In the genomic region with DNA sequence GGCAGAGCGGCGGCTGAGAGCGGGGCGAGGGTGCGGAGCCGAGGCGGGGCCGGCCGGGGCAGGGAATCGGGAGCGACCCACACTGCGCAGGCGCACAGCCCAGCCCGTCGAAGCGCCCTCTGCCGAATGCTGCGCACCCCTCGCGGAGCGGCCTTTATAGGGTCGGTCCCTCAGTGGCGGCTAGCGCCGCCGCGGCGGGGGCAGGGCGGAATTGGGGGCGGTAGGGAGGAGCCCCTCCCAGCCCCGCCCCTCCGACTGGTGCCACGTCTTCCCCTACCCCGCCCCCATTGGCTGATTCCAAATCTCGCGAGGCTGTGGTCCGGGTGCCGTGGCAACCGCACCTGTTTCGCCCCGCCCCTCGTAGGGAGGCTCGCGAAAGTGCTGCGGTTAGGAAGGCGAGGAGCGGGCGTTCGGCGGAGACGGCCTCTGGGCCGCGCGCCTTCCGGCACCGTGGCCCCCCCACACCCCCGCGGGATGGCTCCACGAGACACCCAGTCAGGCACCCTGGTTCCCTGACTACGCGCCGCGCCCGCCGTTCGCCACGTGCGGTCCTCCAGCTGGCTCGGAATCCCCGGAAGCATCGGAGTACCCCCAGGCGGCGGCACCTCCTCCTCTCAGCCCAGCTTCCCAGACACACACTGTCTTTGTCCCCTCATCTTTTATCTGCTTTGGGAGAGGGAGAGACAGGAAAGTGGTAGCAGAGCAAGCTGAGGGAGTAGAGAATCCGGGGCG, we compare ENCODE assay signal across 1 cellular context.
A peak's percentile ranks its signal among the peaks of the same experiment; 100 is the strongest.
TF ChIP-seq lines count a peak whose summit lies in the region.

A gene (minus strand): TSS at position 128 of the 732 bp plus-strand sequence. CDS start 157 bp downstream, outside the sequence.

TF ChIP-seq in GM12878, 131 proteins besides CTCF, POLR2A, EP300 and RAD21 (continued from another document and continues in another):
- TF ChIP-seq, protein P1, sequence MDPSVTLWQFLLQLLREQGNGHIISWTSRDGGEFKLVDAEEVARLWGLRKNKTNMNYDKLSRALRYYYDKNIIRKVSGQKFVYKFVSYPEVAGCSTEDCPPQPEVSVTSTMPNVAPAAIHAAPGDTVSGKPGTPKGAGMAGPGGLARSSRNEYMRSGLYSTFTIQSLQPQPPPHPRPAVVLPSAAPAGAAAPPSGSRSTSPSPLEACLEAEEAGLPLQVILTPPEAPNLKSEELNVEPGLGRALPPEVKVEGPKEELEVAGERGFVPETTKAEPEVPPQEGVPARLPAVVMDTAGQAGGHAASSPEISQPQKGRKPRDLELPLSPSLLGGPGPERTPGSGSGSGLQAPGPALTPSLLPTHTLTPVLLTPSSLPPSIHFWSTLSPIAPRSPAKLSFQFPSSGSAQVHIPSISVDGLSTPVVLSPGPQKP (IDR thresholded peaks at IDR 0.05; ENCODE audit: low read depth, low read length), result peak; percentile 11; the same call in 1 of the 2 replicates
- TF ChIP-seq FOS (IDR thresholded peaks at IDR 0.05; ENCODE audit: borderline replicate concordance, extremely low read depth, insufficient read length) (no peak), SIX5 (IDR thresholded peaks at IDR 0.05; ENCODE audit: low read depth, low read length, severe bottlenecking) (peak; percentile 19), TBL1XR1 (IDR thresholded peaks at IDR 0.05; ENCODE audit: low read depth, low read length) (peak; percentile 85), MTA3 (IDR thresholded peaks at IDR 0.05; ENCODE audit: borderline replicate concordance, low read length) (no peak), LARP7 (IDR thresholded peaks at IDR 0.05) (peak; percentile 37; the same call in 1 of the 2 replicates), EGR1 (IDR thresholded peaks at IDR 0.05; ENCODE audit: borderline replicate concordance in 1 of 2, low read depth in 2 of 2, low read length in 2 of 2) (peak in 1 of 2 experiments; percentile 71; a peak in 2 of 3 replicates), GABPA (IDR thresholded peaks at IDR 0.05; ENCODE audit: low read depth) (no peak), ZBED1 (IDR thresholded peaks at IDR 0.05; ENCODE audit: borderline replicate concordance) (peak; percentile 28; the same call in 1 of the 2 replicates), RCOR1 (conservative IDR thresholded peaks at IDR 0.05; ENCODE audit: low read depth, low read length) (peak; percentile 96), ZSCAN29 (IDR thresholded peaks at IDR 0.05) (no peak), MEF2A (IDR thresholded peaks at IDR 0.05; ENCODE audit: insufficient read depth, low read depth, low read length) (0 out of 2 replicates have a peak, but pooled peaks have one; percentile 32), CBX3 (IDR thresholded peaks at IDR 0.05; ENCODE audit: borderline replicate concordance, low read depth) (no peak), ZNF274 (IDR thresholded peaks at IDR 0.05; ENCODE audit: insufficient read depth, insufficient read length) (no peak), SMAD1 (IDR thresholded peaks at IDR 0.05; ENCODE audit: low read depth, partially characterized antibody) (no peak), PAX5 (IDR thresholded peaks at IDR 0.05; ENCODE audit: borderline replicate concordance, low read depth, low read length) (peak; percentile 69; the same call in 1 of the 2 replicates), BACH1 (IDR thresholded peaks at IDR 0.05; ENCODE audit: borderline replicate concordance) (peak; percentile 87), RFX5 (IDR thresholded peaks at IDR 0.05; ENCODE audit: low read depth, low read length) (no peak), BMI1 (IDR thresholded peaks at IDR 0.05; ENCODE audit: borderline replicate concordance) (peak; percentile 95)
- TF ChIP-seq, protein P2, sequence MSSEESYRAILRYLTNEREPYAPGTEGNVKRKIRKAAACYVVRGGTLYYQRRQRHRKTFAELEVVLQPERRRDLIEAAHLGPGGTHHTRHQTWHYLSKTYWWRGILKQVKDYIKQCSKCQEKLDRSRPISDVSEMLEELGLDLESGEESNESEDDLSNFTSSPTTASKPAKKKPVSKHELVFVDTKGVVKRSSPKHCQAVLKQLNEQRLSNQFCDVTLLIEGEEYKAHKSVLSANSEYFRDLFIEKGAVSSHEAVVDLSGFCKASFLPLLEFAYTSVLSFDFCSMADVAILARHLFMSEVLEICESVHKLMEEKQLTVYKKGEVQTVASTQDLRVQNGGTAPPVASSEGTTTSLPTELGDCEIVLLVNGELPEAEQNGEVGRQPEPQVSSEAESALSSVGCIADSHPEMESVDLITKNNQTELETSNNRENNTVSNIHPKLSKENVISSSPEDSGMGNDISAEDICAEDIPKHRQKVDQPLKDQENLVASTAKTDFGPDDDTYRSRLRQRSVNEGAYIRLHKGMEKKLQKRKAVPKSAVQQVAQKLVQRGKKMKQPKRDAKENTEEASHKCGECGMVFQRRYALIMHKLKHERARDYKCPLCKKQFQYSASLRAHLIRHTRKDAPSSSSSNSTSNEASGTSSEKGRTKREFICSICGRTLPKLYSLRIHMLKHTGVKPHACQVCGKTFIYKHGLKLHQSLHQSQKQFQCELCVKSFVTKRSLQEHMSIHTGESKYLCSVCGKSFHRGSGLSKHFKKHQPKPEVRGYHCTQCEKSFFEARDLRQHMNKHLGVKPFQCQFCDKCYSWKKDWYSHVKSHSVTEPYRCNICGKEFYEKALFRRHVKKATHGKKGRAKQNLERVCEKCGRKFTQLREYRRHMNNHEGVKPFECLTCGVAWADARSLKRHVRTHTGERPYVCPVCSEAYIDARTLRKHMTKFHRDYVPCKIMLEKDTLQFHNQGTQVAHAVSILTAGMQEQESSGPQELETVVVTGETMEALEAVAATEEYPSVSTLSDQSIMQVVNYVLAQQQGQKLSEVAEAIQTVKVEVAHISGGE (CRISPR knock-in tag; IDR thresholded peaks at IDR 0.05), result 0 out of 2 replicates have a peak, but pooled peaks have one; percentile 19
- TF ChIP-seq, protein P3, sequence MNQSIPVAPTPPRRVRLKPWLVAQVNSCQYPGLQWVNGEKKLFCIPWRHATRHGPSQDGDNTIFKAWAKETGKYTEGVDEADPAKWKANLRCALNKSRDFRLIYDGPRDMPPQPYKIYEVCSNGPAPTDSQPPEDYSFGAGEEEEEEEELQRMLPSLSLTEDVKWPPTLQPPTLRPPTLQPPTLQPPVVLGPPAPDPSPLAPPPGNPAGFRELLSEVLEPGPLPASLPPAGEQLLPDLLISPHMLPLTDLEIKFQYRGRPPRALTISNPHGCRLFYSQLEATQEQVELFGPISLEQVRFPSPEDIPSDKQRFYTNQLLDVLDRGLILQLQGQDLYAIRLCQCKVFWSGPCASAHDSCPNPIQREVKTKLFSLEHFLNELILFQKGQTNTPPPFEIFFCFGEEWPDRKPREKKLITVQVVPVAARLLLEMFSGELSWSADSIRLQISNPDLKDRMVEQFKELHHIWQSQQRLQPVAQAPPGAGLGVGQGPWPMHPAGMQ (IDR thresholded peaks at IDR 0.05; ENCODE audit: borderline replicate concordance), result peak; percentile 54; the same call in 1 of the 2 replicates
- TF ChIP-seq, protein P4, sequence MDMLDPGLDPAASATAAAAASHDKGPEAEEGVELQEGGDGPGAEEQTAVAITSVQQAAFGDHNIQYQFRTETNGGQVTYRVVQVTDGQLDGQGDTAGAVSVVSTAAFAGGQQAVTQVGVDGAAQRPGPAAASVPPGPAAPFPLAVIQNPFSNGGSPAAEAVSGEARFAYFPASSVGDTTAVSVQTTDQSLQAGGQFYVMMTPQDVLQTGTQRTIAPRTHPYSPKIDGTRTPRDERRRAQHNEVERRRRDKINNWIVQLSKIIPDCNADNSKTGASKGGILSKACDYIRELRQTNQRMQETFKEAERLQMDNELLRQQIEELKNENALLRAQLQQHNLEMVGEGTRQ (IDR thresholded peaks at IDR 0.05; ENCODE audit: borderline replicate concordance, low read depth, low read length), result no peak
- TF ChIP-seq, protein P5, sequence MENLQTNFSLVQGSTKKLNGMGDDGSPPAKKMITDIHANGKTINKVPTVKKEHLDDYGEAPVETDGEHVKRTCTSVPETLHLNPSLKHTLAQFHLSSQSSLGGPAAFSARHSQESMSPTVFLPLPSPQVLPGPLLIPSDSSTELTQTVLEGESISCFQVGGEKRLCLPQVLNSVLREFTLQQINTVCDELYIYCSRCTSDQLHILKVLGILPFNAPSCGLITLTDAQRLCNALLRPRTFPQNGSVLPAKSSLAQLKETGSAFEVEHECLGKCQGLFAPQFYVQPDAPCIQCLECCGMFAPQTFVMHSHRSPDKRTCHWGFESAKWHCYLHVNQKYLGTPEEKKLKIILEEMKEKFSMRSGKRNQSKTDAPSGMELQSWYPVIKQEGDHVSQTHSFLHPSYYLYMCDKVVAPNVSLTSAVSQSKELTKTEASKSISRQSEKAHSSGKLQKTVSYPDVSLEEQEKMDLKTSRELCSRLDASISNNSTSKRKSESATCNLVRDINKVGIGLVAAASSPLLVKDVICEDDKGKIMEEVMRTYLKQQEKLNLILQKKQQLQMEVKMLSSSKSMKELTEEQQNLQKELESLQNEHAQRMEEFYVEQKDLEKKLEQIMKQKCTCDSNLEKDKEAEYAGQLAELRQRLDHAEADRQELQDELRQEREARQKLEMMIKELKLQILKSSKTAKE (IDR thresholded peaks at IDR 0.05; ENCODE audit: low read depth, poor library complexity, severe bottlenecking), result no peak
- TF ChIP-seq, protein P6, sequence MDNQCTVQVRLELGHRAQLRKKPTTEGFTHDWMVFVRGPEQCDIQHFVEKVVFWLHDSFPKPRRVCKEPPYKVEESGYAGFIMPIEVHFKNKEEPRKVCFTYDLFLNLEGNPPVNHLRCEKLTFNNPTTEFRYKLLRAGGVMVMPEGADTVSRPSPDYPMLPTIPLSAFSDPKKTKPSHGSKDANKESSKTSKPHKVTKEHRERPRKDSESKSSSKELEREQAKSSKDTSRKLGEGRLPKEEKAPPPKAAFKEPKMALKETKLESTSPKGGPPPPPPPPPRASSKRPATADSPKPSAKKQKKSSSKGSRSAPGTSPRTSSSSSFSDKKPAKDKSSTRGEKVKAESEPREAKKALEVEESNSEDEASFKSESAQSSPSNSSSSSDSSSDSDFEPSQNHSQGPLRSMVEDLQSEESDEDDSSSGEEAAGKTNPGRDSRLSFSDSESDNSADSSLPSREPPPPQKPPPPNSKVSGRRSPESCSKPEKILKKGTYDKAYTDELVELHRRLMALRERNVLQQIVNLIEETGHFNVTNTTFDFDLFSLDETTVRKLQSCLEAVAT (IDR thresholded peaks at IDR 0.05), result peak; percentile 84
- TF ChIP-seq, protein P7, sequence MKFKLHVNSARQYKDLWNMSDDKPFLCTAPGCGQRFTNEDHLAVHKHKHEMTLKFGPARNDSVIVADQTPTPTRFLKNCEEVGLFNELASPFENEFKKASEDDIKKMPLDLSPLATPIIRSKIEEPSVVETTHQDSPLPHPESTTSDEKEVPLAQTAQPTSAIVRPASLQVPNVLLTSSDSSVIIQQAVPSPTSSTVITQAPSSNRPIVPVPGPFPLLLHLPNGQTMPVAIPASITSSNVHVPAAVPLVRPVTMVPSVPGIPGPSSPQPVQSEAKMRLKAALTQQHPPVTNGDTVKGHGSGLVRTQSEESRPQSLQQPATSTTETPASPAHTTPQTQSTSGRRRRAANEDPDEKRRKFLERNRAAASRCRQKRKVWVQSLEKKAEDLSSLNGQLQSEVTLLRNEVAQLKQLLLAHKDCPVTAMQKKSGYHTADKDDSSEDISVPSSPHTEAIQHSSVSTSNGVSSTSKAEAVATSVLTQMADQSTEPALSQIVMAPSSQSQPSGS (IDR thresholded peaks at IDR 0.05; ENCODE audit: low read length), result no peak
- TF ChIP-seq, protein P8, sequence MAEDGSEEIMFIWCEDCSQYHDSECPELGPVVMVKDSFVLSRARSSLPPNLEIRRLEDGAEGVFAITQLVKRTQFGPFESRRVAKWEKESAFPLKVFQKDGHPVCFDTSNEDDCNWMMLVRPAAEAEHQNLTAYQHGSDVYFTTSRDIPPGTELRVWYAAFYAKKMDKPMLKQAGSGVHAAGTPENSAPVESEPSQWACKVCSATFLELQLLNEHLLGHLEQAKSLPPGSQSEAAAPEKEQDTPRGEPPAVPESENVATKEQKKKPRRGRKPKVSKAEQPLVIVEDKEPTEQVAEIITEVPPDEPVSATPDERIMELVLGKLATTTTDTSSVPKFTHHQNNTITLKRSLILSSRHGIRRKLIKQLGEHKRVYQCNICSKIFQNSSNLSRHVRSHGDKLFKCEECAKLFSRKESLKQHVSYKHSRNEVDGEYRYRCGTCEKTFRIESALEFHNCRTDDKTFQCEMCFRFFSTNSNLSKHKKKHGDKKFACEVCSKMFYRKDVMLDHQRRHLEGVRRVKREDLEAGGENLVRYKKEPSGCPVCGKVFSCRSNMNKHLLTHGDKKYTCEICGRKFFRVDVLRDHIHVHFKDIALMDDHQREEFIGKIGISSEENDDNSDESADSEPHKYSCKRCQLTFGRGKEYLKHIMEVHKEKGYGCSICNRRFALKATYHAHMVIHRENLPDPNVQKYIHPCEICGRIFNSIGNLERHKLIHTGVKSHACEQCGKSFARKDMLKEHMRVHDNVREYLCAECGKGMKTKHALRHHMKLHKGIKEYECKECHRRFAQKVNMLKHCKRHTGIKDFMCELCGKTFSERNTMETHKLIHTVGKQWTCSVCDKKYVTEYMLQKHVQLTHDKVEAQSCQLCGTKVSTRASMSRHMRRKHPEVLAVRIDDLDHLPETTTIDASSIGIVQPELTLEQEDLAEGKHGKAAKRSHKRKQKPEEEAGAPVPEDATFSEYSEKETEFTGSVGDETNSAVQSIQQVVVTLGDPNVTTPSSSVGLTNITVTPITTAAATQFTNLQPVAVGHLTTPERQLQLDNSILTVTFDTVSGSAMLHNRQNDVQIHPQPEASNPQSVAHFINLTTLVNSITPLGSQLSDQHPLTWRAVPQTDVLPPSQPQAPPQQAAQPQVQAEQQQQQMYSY (CRISPR knock-in tag; IDR thresholded peaks at IDR 0.05), result no peak
- TF ChIP-seq, protein P9, sequence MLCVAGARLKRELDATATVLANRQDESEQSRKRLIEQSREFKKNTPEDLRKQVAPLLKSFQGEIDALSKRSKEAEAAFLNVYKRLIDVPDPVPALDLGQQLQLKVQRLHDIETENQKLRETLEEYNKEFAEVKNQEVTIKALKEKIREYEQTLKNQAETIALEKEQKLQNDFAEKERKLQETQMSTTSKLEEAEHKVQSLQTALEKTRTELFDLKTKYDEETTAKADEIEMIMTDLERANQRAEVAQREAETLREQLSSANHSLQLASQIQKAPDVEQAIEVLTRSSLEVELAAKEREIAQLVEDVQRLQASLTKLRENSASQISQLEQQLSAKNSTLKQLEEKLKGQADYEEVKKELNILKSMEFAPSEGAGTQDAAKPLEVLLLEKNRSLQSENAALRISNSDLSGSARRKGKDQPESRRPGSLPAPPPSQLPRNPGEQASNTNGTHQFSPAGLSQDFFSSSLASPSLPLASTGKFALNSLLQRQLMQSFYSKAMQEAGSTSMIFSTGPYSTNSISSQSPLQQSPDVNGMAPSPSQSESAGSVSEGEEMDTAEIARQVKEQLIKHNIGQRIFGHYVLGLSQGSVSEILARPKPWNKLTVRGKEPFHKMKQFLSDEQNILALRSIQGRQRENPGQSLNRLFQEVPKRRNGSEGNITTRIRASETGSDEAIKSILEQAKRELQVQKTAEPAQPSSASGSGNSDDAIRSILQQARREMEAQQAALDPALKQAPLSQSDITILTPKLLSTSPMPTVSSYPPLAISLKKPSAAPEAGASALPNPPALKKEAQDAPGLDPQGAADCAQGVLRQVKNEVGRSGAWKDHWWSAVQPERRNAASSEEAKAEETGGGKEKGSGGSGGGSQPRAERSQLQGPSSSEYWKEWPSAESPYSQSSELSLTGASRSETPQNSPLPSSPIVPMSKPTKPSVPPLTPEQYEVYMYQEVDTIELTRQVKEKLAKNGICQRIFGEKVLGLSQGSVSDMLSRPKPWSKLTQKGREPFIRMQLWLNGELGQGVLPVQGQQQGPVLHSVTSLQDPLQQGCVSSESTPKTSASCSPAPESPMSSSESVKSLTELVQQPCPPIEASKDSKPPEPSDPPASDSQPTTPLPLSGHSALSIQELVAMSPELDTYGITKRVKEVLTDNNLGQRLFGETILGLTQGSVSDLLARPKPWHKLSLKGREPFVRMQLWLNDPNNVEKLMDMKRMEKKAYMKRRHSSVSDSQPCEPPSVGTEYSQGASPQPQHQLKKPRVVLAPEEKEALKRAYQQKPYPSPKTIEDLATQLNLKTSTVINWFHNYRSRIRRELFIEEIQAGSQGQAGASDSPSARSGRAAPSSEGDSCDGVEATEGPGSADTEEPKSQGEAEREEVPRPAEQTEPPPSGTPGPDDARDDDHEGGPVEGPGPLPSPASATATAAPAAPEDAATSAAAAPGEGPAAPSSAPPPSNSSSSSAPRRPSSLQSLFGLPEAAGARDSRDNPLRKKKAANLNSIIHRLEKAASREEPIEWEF (IDR thresholded peaks at IDR 0.05; ENCODE audit: insufficient replicate concordance, low read depth, low read length), result peak; percentile 17
